ENCODE assay signal across 1 cellular context in the genomic region with DNA sequence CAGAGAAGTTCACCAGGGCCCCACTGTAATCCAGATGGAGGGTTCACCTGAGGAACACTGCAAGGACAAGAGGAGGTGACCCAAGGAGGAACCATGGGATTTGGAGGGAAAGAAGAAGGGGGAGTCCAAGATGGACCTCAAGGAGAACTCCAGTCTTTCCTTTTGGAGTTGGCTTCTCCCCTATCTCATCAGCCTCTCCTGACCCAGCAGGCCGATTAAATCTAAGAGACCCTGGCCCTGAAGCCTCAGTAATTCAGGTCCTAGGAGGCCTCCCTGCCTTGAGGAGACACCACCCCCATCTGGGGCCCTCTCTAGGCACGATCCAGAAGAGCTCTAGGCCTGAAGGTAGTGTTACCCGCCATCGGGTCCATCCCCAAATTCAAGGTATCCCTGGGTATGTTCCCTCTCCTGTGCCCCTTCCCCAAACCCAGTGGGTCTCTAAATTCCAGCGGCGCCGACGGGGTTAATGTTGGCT.
TF ChIP-seq lines count a peak whose summit lies in the region.

No MANE protein-coding gene starts in this region.

TF ChIP-seq in GM12878, 131 proteins besides CTCF, POLR2A, EP300 and RAD21:
- TF ChIP-seq EZH2 (IDR thresholded peaks at IDR 0.05; ENCODE audit: borderline replicate concordance, control insufficient read depth, low read depth, low read length), result 0 out of 2 replicates have a peak, but pooled peaks have one; percentile 25
- TF ChIP-seq CREM (IDR thresholded peaks at IDR 0.05; ENCODE audit: low read depth), result no peak
